In genomic region chr5:22998775-22999174, GRCh38 we compare ENCODE assay signal across 14 cellular contexts.
DNase-seq lines count a peak whose midpoint lies in the region; ATAC-seq, FAIRE-seq and TF ChIP-seq lines count a peak whose summit lies in the region.
"Had no signal": no experiment of that assay in that cellular context is flagged by ENCODE, and none has a peak within 500 bp of the region (broad histone marks: within the 10 kb centered on the region; RNA-seq: fewer than 3 reads in every experiment).

No MANE protein-coding gene starts in this region.

- no peak overlapping the region for H3K27ac Mint-ChIP-seq in activated naive CD4-positive, alpha-beta T cell treated with anti-CD3 and anti-CD28 coated beads for 36 hours
- H3K27ac Mint-ChIP-seq: CD4-positive, CD25-positive, alpha-beta regulatory T cell had no signal

- peak; percentile 87 for DNase-seq in NCI-H446 treated with DMSO at 0.1 percent for 48 hours (lab: John Stamatoyannopoulos, UW)
- DNase-seq in GM12891 (ENCODE audit: insufficient read length, low spot score), result no peak
- no peak for DNase-seq in activated naive CD4-positive, alpha-beta T cell treated with anti-CD3 and anti-CD28 coated beads for 36 hours
- no peak for DNase-seq in activated CD4-positive, alpha-beta T cell treated with anti-CD3 and anti-CD28 coated beads for 48 hours
- DNase-seq in NCI-H146 (lab: John Stamatoyannopoulos, UW), result no peak
- DNase-seq: ACHN; CD4-positive, CD25-positive, alpha-beta regulatory T cell; DMS53; IMR-90; KBM-7 had no signal

- intact Hi-C loops in activated naive CD4-positive, alpha-beta T cell treated with anti-CD3 and anti-CD28 coated beads for 36 hours (cut with micrococcal nuclease), result no loop called here

- FAIRE-seq in GM12891 (lab: Jason Lieb, UNC), result no peak
- FAIRE-seq: GM12892, H1 had no signal

- no peaks in the 10 kb centered on the region for H3K27me3 Mint-ChIP-seq in activated naive CD4-positive, alpha-beta T cell treated with anti-CD3 and anti-CD28 coated beads for 36 hours (ENCODE audit: low read depth)
- H3K27me3 Mint-ChIP-seq: CD4-positive, CD25-positive, alpha-beta regulatory T cell had no signal

- CTCF ChIA-PET in activated naive CD4-positive, alpha-beta T cell treated with anti-CD3 and anti-CD28 coated beads for 36 hours (lab: Charles Lee), result no interaction called here

- no peaks in the 10 kb centered on the region for H3K36me3 Mint-ChIP-seq in activated naive CD4-positive, alpha-beta T cell treated with anti-CD3 and anti-CD28 coated beads for 36 hours (ENCODE audit: low read depth)
- H3K36me3 Mint-ChIP-seq: CD4-positive, CD25-positive, alpha-beta regulatory T cell had no signal

- no peak overlapping the region for H3K4me3 Mint-ChIP-seq in activated naive CD4-positive, alpha-beta T cell treated with anti-CD3 and anti-CD28 coated beads for 36 hours
- H3K4me3 Mint-ChIP-seq: CD4-positive, CD25-positive, alpha-beta regulatory T cell had no signal

- H3K4me1 Mint-ChIP-seq in activated naive CD4-positive, alpha-beta T cell treated with anti-CD3 and anti-CD28 coated beads for 36 hours (ENCODE audit: low read depth), result no peaks in the 10 kb centered on the region
- H3K4me1 Mint-ChIP-seq: CD4-positive, CD25-positive, alpha-beta regulatory T cell had no signal

- ATAC-seq in GM18519 (IDR thresholded peaks at IDR 0.05; ENCODE audit: low FRiP score, unreplicated experiment) (peak; percentile 75), HG03103 (IDR thresholded peaks at IDR 0.05; ENCODE audit: low read depth, unreplicated experiment) (peak; percentile 55)

- H3K9me3 Mint-ChIP-seq in activated naive CD4-positive, alpha-beta T cell treated with anti-CD3 and anti-CD28 coated beads for 36 hours, result peaks cover 1% of the 10 kb centered on the region

- no peak for TF ChIP-seq POLR2A in GM12891 (IDR thresholded peaks at IDR 0.05; ENCODE audit: low read depth, low read length)

TF ChIP-seq in GM12891, 5 proteins besides CTCF, POLR2A, EP300 and RAD21:
- TF ChIP-seq POLR2AphosphoS5 (IDR thresholded peaks at IDR 0.05; ENCODE audit: low read depth, low read length) (no peak), POU2F2 (IDR thresholded peaks at IDR 0.05; ENCODE audit: low read depth, low read length) (no peak), TAF1 (IDR thresholded peaks at IDR 0.05; ENCODE audit: low read depth, low read length) (no peak), PAX5 (IDR thresholded peaks at IDR 0.05; ENCODE audit: insufficient read depth, low read length, severe bottlenecking) (no peak), SPI1 (IDR thresholded peaks at IDR 0.05; ENCODE audit: low read depth, low read length) (no peak)
